Comparison of ENCODE assay signal across 8 cellular contexts in genomic region chr1:205484985-205485967, GRCh38. TPM values are rescaled to one million over a fixed set of nuclear protein-coding genes. Genes with fewer than 3 reads are reported as not detected.
A peak's percentile ranks its signal among the peaks of the same experiment; 100 is the strongest.
DNase-seq lines count a peak whose midpoint lies in the region; ATAC-seq and TF ChIP-seq lines count a peak whose summit lies in the region.

No MANE protein-coding gene starts in this region.

- no peak overlapping the region for H3K4me3 Mint-ChIP-seq in activated naive CD4-positive, alpha-beta T cell treated with anti-CD3 and anti-CD28 coated beads, Interleukin-2, amount 10 ng/mL, durations not matched to agents 7 days and 5 days

- CTCF ChIA-PET in activated naive CD4-positive, alpha-beta T cell treated with anti-CD3 and anti-CD28 coated beads, Interleukin-2, amount 10 ng/mL, durations not matched to agents 7 days and 5 days (lab: Charles Lee) = interaction anchor here (0.6 to 12.9 kb wide), 59 partner anchors 10 to 1153 kb away, joined by 3 to 216 read pairs (median 5); partner anchors contain the start of gene KLHDC8A

- H3K4me1 Mint-ChIP-seq in activated naive CD4-positive, alpha-beta T cell treated with anti-CD3 and anti-CD28 coated beads, Interleukin-2, amount 10 ng/mL, durations not matched to agents 7 days and 5 days = peaks cover 12% of the 10 kb centered on the region

- peak; percentile 88 to 93 (median 90) for TF ChIP-seq CTCF in prostate gland (IDR thresholded peaks at IDR 0.05)

- no peaks in the 10 kb centered on the region for H3K4me1 ChIP-seq in prostate gland (replicated peaks)

- ATAC-seq in GM19023 (IDR thresholded peaks at IDR 0.05; ENCODE audit: unreplicated experiment) = no peak

- intact Hi-C loops in head of caudate nucleus (cut with DNase I) = loop anchor here (5.0 to 10.0 kb wide), 3 partner anchors 53 to 148 kb away; no protein-coding TSS in a partner anchor
- intact Hi-C loops in prostate gland (cut with DNase I) = loop anchor here (2.0 kb wide), 1 partner anchor 130 kb away; no protein-coding TSS in a partner anchor

- 32% methylated on average over 13 of the region's 13 CpGs for WGBS in prostate gland

- H3K36me3 ChIP-seq in prostate gland = no peaks in the 10 kb centered on the region

- peaks cover 4% of the 10 kb centered on the region for H3K27me3 ChIP-seq in prostate gland (replicated peaks; ENCODE audit: insufficient read depth)

- H3K27ac ChIP-seq in prostate gland = no peak overlapping the region

- H3K36me3 Mint-ChIP-seq in activated naive CD4-positive, alpha-beta T cell treated with anti-CD3 and anti-CD28 coated beads, Interleukin-2, amount 10 ng/mL, durations not matched to agents 7 days and 5 days = no peaks in the 10 kb centered on the region

- DNase-seq in AG08395 (ENCODE audit: low spot score) = peak; percentile 88
- DNase-seq in GM19240 (ENCODE audit: insufficient read length, low spot score) = peak; percentile 93
- DNase-seq in NCI-H128 (lab: John Stamatoyannopoulos, UW; ENCODE audit: unreplicated experiment) = peak; percentile 72
- peak; percentile 54 for DNase-seq in SKM-1 (lab: John Stamatoyannopoulos, UW; ENCODE audit: unreplicated experiment)
- DNase-seq in activated naive CD4-positive, alpha-beta T cell treated with anti-CD3 and anti-CD28 coated beads, Interleukin-2, amount 10 ng/mL, durations not matched to agents 7 days and 5 days = peak; percentile 76
- peak; percentile 30 to 89 (median 75) for DNase-seq in head of caudate nucleus
- peak; percentile 66 for DNase-seq in prostate gland (ENCODE audit: low spot score)

- no peak overlapping the region for H3K27ac Mint-ChIP-seq in activated naive CD4-positive, alpha-beta T cell treated with anti-CD3 and anti-CD28 coated beads, Interleukin-2, amount 10 ng/mL, durations not matched to agents 7 days and 5 days

- H3K4me3 ChIP-seq in prostate gland = no peak overlapping the region

- H3K9me3 ChIP-seq in prostate gland = no peaks in the 10 kb centered on the region

- no peaks in the 10 kb centered on the region for H3K9me3 Mint-ChIP-seq in activated naive CD4-positive, alpha-beta T cell treated with anti-CD3 and anti-CD28 coated beads, Interleukin-2, amount 10 ng/mL, durations not matched to agents 7 days and 5 days

- H3K27me3 Mint-ChIP-seq in activated naive CD4-positive, alpha-beta T cell treated with anti-CD3 and anti-CD28 coated beads, Interleukin-2, amount 10 ng/mL, durations not matched to agents 7 days and 5 days = peaks cover 90% of the 10 kb centered on the region

- no peak for TF ChIP-seq POLR2A in prostate gland (IDR thresholded peaks at IDR 0.05)

RNA-seq across cellular contexts. Expression of gene CDK18, which starts 19.2 kb away (rescaled TPM):
- total RNA-seq in prostate gland = 10 to 100 TPM; 11.1 to 16.2 TPM

RNA-seq across cellular contexts. Expression of gene BLACAT1, which starts 29.4 kb away (rescaled TPM):
- 1 to 10 TPM in 1 of 2 donors, not detected in 1; 6.8 TPM for total RNA-seq in prostate gland
